13 cellular contexts compared by ENCODE assay signal in the genomic region with DNA sequence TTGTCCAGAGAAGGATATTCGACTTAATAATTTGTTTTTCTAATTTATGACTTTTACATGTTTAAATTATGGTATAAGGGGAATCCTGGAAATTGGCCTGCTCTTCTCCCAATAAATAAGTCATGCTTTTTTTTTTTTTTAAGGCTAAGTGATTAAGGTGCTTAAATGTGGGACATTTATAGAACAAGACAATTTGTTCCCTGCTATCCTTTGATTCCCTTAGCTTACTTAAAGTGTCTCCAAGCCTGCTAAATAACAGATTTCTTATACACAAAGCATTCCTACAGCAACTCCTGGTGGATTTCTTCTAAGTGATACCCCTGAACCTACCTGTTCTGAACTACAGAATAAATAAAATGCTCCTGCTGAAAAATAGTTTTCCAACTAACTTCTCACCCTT.
DNase-seq lines count a peak whose midpoint lies in the region; ATAC-seq and TF ChIP-seq lines count a peak whose summit lies in the region.
"Had no signal": no experiment of that assay in that cellular context is flagged by ENCODE, and none has a peak within 500 bp of the region (broad histone marks: within the 10 kb centered on the region; RNA-seq: fewer than 3 reads in every experiment).

No MANE protein-coding gene starts in this region.

- H3K27me3 Mint-ChIP-seq in activated T-helper 17 cell treated with anti-CD3 and anti-CD28 coated beads, Interleukin-2, amount 50 U/mL, for 72 hours = peaks cover 8% of the 10 kb centered on the region

- H3K27me3 ChIP-seq in brain microvascular endothelial cell (replicated peaks) (no peaks in the 10 kb centered on the region), osteoblast (ENCODE audit: insufficient read depth, low read length) (no peaks in the 10 kb centered on the region)

- ATAC-seq in left ventricle myocardium superior (peak; percentile 48), Right ventricle myocardium inferior (no peak), HG02885 (IDR thresholded peaks at IDR 0.05; ENCODE audit: poor library complexity, unreplicated experiment) (no peak)
- no peak for ATAC-seq in activated T-helper 17 cell treated with anti-CD3 and anti-CD28 coated beads, Interleukin-2, amount 50 U/mL, for 72 hours (replicated peaks)
- no peak for ATAC-seq in activated naive CD4-positive, alpha-beta T cell treated with anti-CD3 and anti-CD28 coated beads, Interleukin-2, amount 50 U/mL, for 72 hours
- ATAC-seq: HCT116 had no signal

- peaks cover 4% of the 10 kb centered on the region for H3K4me1 Mint-ChIP-seq in activated T-helper 17 cell treated with anti-CD3 and anti-CD28 coated beads, Interleukin-2, amount 50 U/mL, for 72 hours
- H3K4me1 Mint-ChIP-seq: B cell had no signal

- no peaks in the 10 kb centered on the region for H3K79me2 ChIP-seq in osteoblast (ENCODE audit: insufficient read depth, low read length)

- H3K27ac ChIP-seq in brain microvascular endothelial cell = peak overlapping the region; percentile 84
- peak overlapping the region; percentile 76 for H3K27ac ChIP-seq in osteoblast (ENCODE audit: low read depth, low read length)

- H3K36me3 Mint-ChIP-seq in activated T-helper 17 cell treated with anti-CD3 and anti-CD28 coated beads, Interleukin-2, amount 50 U/mL, for 72 hours (ENCODE audit: low read depth) = no peaks in the 10 kb centered on the region
- no peaks in the 10 kb centered on the region for H3K36me3 Mint-ChIP-seq in activated naive CD4-positive, alpha-beta T cell treated with anti-CD3 and anti-CD28 coated beads, Interleukin-2, amount 50 U/mL, for 72 hours

- peaks cover 31% of the 10 kb centered on the region for H3K4me1 ChIP-seq in osteoblast (ENCODE audit: insufficient read depth, low read length)

- intact Hi-C loops in left ventricle myocardium superior (cut with micrococcal nuclease) = no loop called here
- intact Hi-C loops in Right ventricle myocardium inferior (cut with DNase I) = no loop called here

- H3K4me3 Mint-ChIP-seq in activated T-helper 17 cell treated with anti-CD3 and anti-CD28 coated beads, Interleukin-2, amount 50 U/mL, for 72 hours = no peak overlapping the region
- H3K4me3 Mint-ChIP-seq: B cell; CD4-positive, alpha-beta T cell had no signal

- H3K4me3 ChIP-seq in brain microvascular endothelial cell (ENCODE audit: low read depth, low read length) = no peak overlapping the region
- H3K4me3 ChIP-seq in osteoblast (ENCODE audit: insufficient read depth, low read length) = no peak overlapping the region

- H3K9me3 ChIP-seq in osteoblast (ENCODE audit: low read depth, low read length) = no peaks in the 10 kb centered on the region

- TF ChIP-seq CTCF in brain microvascular endothelial cell (IDR thresholded peaks at IDR 0.05; ENCODE audit: low read depth, low read length, missing control alignments) = no peak
- no peak for TF ChIP-seq CTCF in osteoblast (IDR thresholded peaks at IDR 0.05; ENCODE audit: extremely low read depth, low read depth, low read length)

- in situ Hi-C loops in brain microvascular endothelial cell (cut with HindIII; ENCODE audit: low pct_ligation_motif_present, low sequenced_read_pairs) = no loop called here

- H2AFZ ChIP-seq in osteoblast (ENCODE audit: low read length) = no peak overlapping the region

- no peak for DNase-seq in left ventricle myocardium superior
- DNase-seq in Right ventricle myocardium inferior (ENCODE audit: missing footprints) = no peak
- DNase-seq in brain microvascular endothelial cell = no peak
- DNase-seq in osteoblast (ENCODE audit: insufficient read length, low spot score, missing footprints) = no peak
- no peak for DNase-seq in activated naive CD4-positive, alpha-beta T cell treated with anti-CD3 and anti-CD28 coated beads, Interleukin-2, amount 50 U/mL, for 72 hours (ENCODE audit: low spot score in 2 of 2)
- DNase-seq: C1 segment of cervical spinal cord; Calu3; CD4-positive, alpha-beta T cell; DMS 273 treated with DMSO at 0.1 percent for 48 hours had no signal

- no peaks in the 10 kb centered on the region for H4K20me1 ChIP-seq in osteoblast (ENCODE audit: insufficient read depth, low read length)

- H3K36me3 ChIP-seq in brain microvascular endothelial cell (replicated peaks) = no peaks in the 10 kb centered on the region
- no peaks in the 10 kb centered on the region for H3K36me3 ChIP-seq in osteoblast (ENCODE audit: insufficient read depth, low read length)

- H3K9me3 Mint-ChIP-seq in activated T-helper 17 cell treated with anti-CD3 and anti-CD28 coated beads, Interleukin-2, amount 50 U/mL, for 72 hours = no peaks in the 10 kb centered on the region
- no peaks in the 10 kb centered on the region for H3K9me3 Mint-ChIP-seq in activated naive CD4-positive, alpha-beta T cell treated with anti-CD3 and anti-CD28 coated beads, Interleukin-2, amount 50 U/mL, for 72 hours
- H3K9me3 Mint-ChIP-seq: CD4-positive, alpha-beta T cell had no signal

- no peak overlapping the region for H3K4me2 ChIP-seq in osteoblast (ENCODE audit: insufficient read depth, low read length)

- no peak overlapping the region for H3K27ac Mint-ChIP-seq in activated T-helper 17 cell treated with anti-CD3 and anti-CD28 coated beads, Interleukin-2, amount 50 U/mL, for 72 hours
- no peak overlapping the region for H3K27ac Mint-ChIP-seq in activated naive CD4-positive, alpha-beta T cell treated with anti-CD3 and anti-CD28 coated beads, Interleukin-2, amount 50 U/mL, for 72 hours
- H3K27ac Mint-ChIP-seq: B cell; CD4-positive, alpha-beta T cell had no signal
